In genomic region chr17:29576214-29577008, GRCh38 we compare ENCODE assay signal across 16 cellular contexts. TPM values are rescaled to one million over a fixed set of nuclear protein-coding genes. Genes with fewer than 3 reads are reported as not detected.
DNase-seq lines count a peak whose midpoint lies in the region; ATAC-seq, FAIRE-seq and TF ChIP-seq lines count a peak whose summit lies in the region.
"Had no signal": no experiment of that assay in that cellular context is flagged by ENCODE, and none has a peak within 500 bp of the region (broad histone marks: within the 10 kb centered on the region; RNA-seq: fewer than 3 reads in every experiment).

No MANE protein-coding gene starts in this region.

- POLR2A ChIA-PET in RWPE1 (lab: Yijun Ruan, JAX; ENCODE audit: low non-redundant PET), result no interaction called here
- POLR2A ChIA-PET in HepG2 (lab: Yijun Ruan, JAX), result no interaction called here

- H3K4me1 ChIP-seq in HepG2 (ENCODE audit: insufficient read depth, low read length), result peaks cover 23% of the 10 kb centered on the region

- H3K4me3 ChIP-seq in HepG2 (replicated peaks in 1 of 3; ENCODE audit: insufficient read depth in 1 of 3, low read depth in 2 of 3, low read length in 3 of 3), result no peak overlapping the region
- H3K4me3 ChIP-seq: body of pancreas, mucosa of descending colon, neural progenitor cell, upper lobe of right lung had no signal

- no TSS peak for BruUV-seq in HepG2 (replicated peaks; lab: Mats Ljungman, UMichigan)

- DNase-seq in RWPE1 (ENCODE audit: low spot score) (no peak), HepG2 (ENCODE audit: low spot score) (no peak)
- DNase-seq: AML-193; COR-L47; KBM-7; NCI-H1694; SHP77 treated with DMSO at 0.1 percent for 48 hours; stimulated activated CD4-positive, alpha-beta T cell treated with anti-CD3 and anti-CD28 coated beads, Interleukin-4, amount 100 ng/mL, for 4 hours had no signal

- no peak for FAIRE-seq in HepG2 (lab: Jason Lieb, UNC)
- FAIRE-seq: colon, endometrium, TTC549 had no signal

- no peaks in the 10 kb centered on the region for H3K9me3 ChIP-seq in HepG2 (ENCODE audit: low read length)
- H3K9me3 ChIP-seq: body of pancreas, mucosa of descending colon, upper lobe of right lung had no signal

- no peak overlapping the region for H3K4me2 ChIP-seq in HepG2 (ENCODE audit: low read depth, low read length)
- H3K4me2 ChIP-seq: neural progenitor cell had no signal

- no peaks in the 10 kb centered on the region for H3K27me3 ChIP-seq in HepG2 (ENCODE audit: control insufficient read depth in 1 of 2, insufficient read depth in 2 of 2, low read length in 2 of 2)
- H3K27me3 ChIP-seq: body of pancreas, neural progenitor cell, upper lobe of right lung had no signal

- CTCF ChIA-PET in RWPE1 (lab: Yijun Ruan, JAX), result interaction anchor here (0.6 to 2.0 kb wide), 4 partner anchors 15 to 510 kb away, joined by 3 to 8 read pairs (median 6); no protein-coding TSS in a partner anchor
- CTCF ChIA-PET in HepG2 (lab: Yijun Ruan, JAX; ENCODE audit: low intra/inter-chr PET ratio, low total read pairs), result no interaction called here

- no peak overlapping the region for H3K9ac ChIP-seq in HepG2 (ENCODE audit: insufficient read depth, low read depth, low read length)
- H3K9ac ChIP-seq: neural progenitor cell had no signal

- TF ChIP-seq POLR2A in HepG2 (IDR thresholded peaks at IDR 0.05; ENCODE audit: insufficient read depth in 1 of 2, low read depth in 2 of 2, low read length in 2 of 2), result no peak

- TF ChIP-seq CTCF in RWPE1 (conservative IDR thresholded peaks at IDR 0.05; ENCODE audit: low read depth) (no peak), HepG2 (CRISPR knock-in tag; IDR thresholded peaks at IDR 0.05) (no peak)

- 95% methylated on average over 25 of the region's 37 CpGs for WGBS in HepG2 (ENCODE audit: low lambda C conversion rate)

- ATAC-seq in HepG2 (no peak), HG03097 (IDR thresholded peaks at IDR 0.05; ENCODE audit: low FRiP score, unreplicated experiment) (no peak)
- ATAC-seq: body of pancreas, mucosa of descending colon, upper lobe of right lung had no signal

- no peaks in the 10 kb centered on the region for H4K20me1 ChIP-seq in HepG2 (ENCODE audit: insufficient read depth, low read length)

- no peak for TF ChIP-seq EP300 in HepG2 (IDR thresholded peaks at IDR 0.05; ENCODE audit: low read depth in 2 of 2, low read length in 2 of 2)
- no peak for TF ChIP-seq EP300 in HepG2 (CRISPR knock-in tag; IDR thresholded peaks at IDR 0.05; ENCODE audit: borderline replicate concordance)

- H3K79me2 ChIP-seq in HepG2 (ENCODE audit: insufficient read depth, low read length), result no peaks in the 10 kb centered on the region

- TF ChIP-seq RAD21 in HepG2 (CRISPR knock-in tag; IDR thresholded peaks at IDR 0.05), result no peak

- H3K27ac ChIP-seq in RWPE1 (peak overlapping the region; percentile 99), HepG2 (ENCODE audit: extremely low read length, insufficient read depth, low read length) (no peak overlapping the region)
- H3K27ac ChIP-seq: body of pancreas, neural progenitor cell, upper lobe of right lung had no signal

- H3K36me3 ChIP-seq in HepG2 (replicated peaks in 1 of 2; ENCODE audit: control insufficient read depth in 1 of 2, insufficient read depth in 2 of 2, low read length in 2 of 2), result peaks cover 5 to 17% of the 10 kb centered on the region in 2 experiments; a peak in 4 of 5 replicates
- H3K36me3 ChIP-seq: neural progenitor cell had no signal

- in situ Hi-C loops in HepG2 (cut with HindIII; ENCODE audit: extremely low pct_ligation_motif_present, low pct_unique_long_range_greater_than_20kb), result no loop called here

- no peak overlapping the region for H2AFZ ChIP-seq in HepG2 (ENCODE audit: low read length)
- H2AFZ ChIP-seq: neural progenitor cell had no signal

- intact Hi-C loops in HepG2 (cut with micrococcal nuclease; ENCODE audit: unreplicated experiment), result no loop called here

RNA-seq across cellular contexts. Expression of gene TP53I13, which starts 7.9 kb away (rescaled TPM):
- total RNA-seq in HepG2 (2016; rRNA removed; fragmentation: Illumina TruSeq; extraction: Trizol), result 9.9 and 25.7 TPM in 2 replicates
- 17.6 and 23.7 TPM in 2 replicates for total RNA-seq in HepG2 (2016; cell fraction: cytosol; rRNA removed; fragmentation: Illumina TruSeq; extraction: Trizol; ENCODE audit: low read depth)
- total RNA-seq in HepG2 (2016; cell fraction: insoluble cytoplasmic fraction; rRNA removed; fragmentation: Illumina TruSeq; extraction: Trizol), result 9.5 and 27.0 TPM in 2 replicates
- 15.6 and 16.0 TPM in 2 replicates for total RNA-seq in HepG2 (2016; cell fraction: membrane; rRNA removed; fragmentation: Illumina TruSeq; extraction: Trizol)
- 23.1 and 26.1 TPM in 2 replicates for total RNA-seq in HepG2 (2016; cell fraction: nucleus; rRNA removed; fragmentation: Illumina TruSeq; extraction: Trizol)
- 16.9 and 29.2 TPM in 2 replicates for polyA plus RNA-seq in HepG2 (2011; rRNA removed)
- 15.5 and 31.8 TPM in 2 replicates for polyA plus RNA-seq in HepG2 (2011; cell fraction: cytosol; rRNA removed)
- polyA plus RNA-seq in HepG2 (2011; cell fraction: nucleus; rRNA removed), result 136 and 174 TPM in 2 replicates
- 12.7 and 18.1 TPM in 2 replicates for polyA plus RNA-seq in HepG2 (2012)
- polyA plus RNA-seq in HepG2 (2016; cell fraction: cytosol; fragmentation: Illumina TruSeq; extraction: Trizol; ENCODE audit: low read depth), result 9.2 and 10.2 TPM in 2 replicates
- 8.5 and 9.5 TPM in 2 replicates for polyA plus RNA-seq in HepG2 (2016; cell fraction: insoluble cytoplasmic fraction; fragmentation: Illumina TruSeq; extraction: Trizol; ENCODE audit: low read depth)
- 10.4 and 10.9 TPM in 2 replicates for polyA plus RNA-seq in HepG2 (2016; cell fraction: membrane; fragmentation: Illumina TruSeq; extraction: Trizol; ENCODE audit: low read depth)
- 51.8 and 59.8 TPM in 2 replicates for polyA plus RNA-seq in HepG2 (2016; cell fraction: nucleus; fragmentation: Illumina TruSeq; extraction: Trizol; ENCODE audit: insufficient read depth, low read depth)
- 25.1 and 43.5 TPM in 2 replicates for polyA minus RNA-seq in HepG2 (2011; rRNA and poly(A)+ RNA removed; ENCODE audit: low replicate concordance)
- polyA minus RNA-seq in HepG2 (2011; cell fraction: cytosol; rRNA and poly(A)+ RNA removed), result 18.8 and 20.0 TPM in 2 replicates
- 16.1 and 22.5 TPM in 2 replicates for polyA minus RNA-seq in HepG2 (2011; cell fraction: nucleus; rRNA and poly(A)+ RNA removed)

RNA-seq across cellular contexts. Expression of gene ABHD15, which starts 9.6 kb away (rescaled TPM):
- total RNA-seq in HepG2 (2016; rRNA removed; fragmentation: Illumina TruSeq; extraction: Trizol), result 4.8 and 7.7 TPM in 2 replicates
- 0.44 and 0.91 TPM in 2 replicates for total RNA-seq in HepG2 (2016; cell fraction: cytosol; rRNA removed; fragmentation: Illumina TruSeq; extraction: Trizol; ENCODE audit: low read depth)
- total RNA-seq in HepG2 (2016; cell fraction: insoluble cytoplasmic fraction; rRNA removed; fragmentation: Illumina TruSeq; extraction: Trizol), result 5.0 and 7.3 TPM in 2 replicates
- total RNA-seq in HepG2 (2016; cell fraction: membrane; rRNA removed; fragmentation: Illumina TruSeq; extraction: Trizol), result 3.2 and 3.6 TPM in 2 replicates
- total RNA-seq in HepG2 (2016; cell fraction: nucleus; rRNA removed; fragmentation: Illumina TruSeq; extraction: Trizol), result 6.6 and 6.7 TPM in 2 replicates
- polyA plus RNA-seq in HepG2 (2011; rRNA removed), result 2.4 and 2.9 TPM in 2 replicates
- 2.6 and 2.7 TPM in 2 replicates for polyA plus RNA-seq in HepG2 (2011; cell fraction: cytosol; rRNA removed)
- 2.3 and 2.7 TPM in 2 replicates for polyA plus RNA-seq in HepG2 (2011; cell fraction: nucleus; rRNA removed)
- 2.3 and 2.8 TPM in 2 replicates for polyA plus RNA-seq in HepG2 (2012)
- 0.60 and 0.61 TPM in 2 replicates for polyA plus RNA-seq in HepG2 (2016; cell fraction: cytosol; fragmentation: Illumina TruSeq; extraction: Trizol; ENCODE audit: low read depth)
- polyA plus RNA-seq in HepG2 (2016; cell fraction: insoluble cytoplasmic fraction; fragmentation: Illumina TruSeq; extraction: Trizol; ENCODE audit: low read depth), result 4.7 and 5.2 TPM in 2 replicates
- polyA plus RNA-seq in HepG2 (2016; cell fraction: membrane; fragmentation: Illumina TruSeq; extraction: Trizol; ENCODE audit: low read depth), result 1.9 and 2.1 TPM in 2 replicates
- 8.6 and 9.0 TPM in 2 replicates for polyA plus RNA-seq in HepG2 (2016; cell fraction: nucleus; fragmentation: Illumina TruSeq; extraction: Trizol; ENCODE audit: insufficient read depth, low read depth)
- polyA minus RNA-seq in HepG2 (2011; rRNA and poly(A)+ RNA removed; ENCODE audit: low replicate concordance), result 9.2 and 15.6 TPM in 2 replicates
- 2.6 and 3.4 TPM in 2 replicates for polyA minus RNA-seq in HepG2 (2011; cell fraction: cytosol; rRNA and poly(A)+ RNA removed)
- 3.6 and 5.5 TPM in 2 replicates for polyA minus RNA-seq in HepG2 (2011; cell fraction: nucleus; rRNA and poly(A)+ RNA removed)

RNA-seq across cellular contexts. Expression of gene GIT1, which starts 13.0 kb away (rescaled TPM):
- 12.9 and 14.2 TPM in 2 replicates for total RNA-seq in HepG2 (2016; rRNA removed; fragmentation: Illumina TruSeq; extraction: Trizol)
- 6.7 and 9.1 TPM in 2 replicates for total RNA-seq in HepG2 (2016; cell fraction: cytosol; rRNA removed; fragmentation: Illumina TruSeq; extraction: Trizol; ENCODE audit: low read depth)
- total RNA-seq in HepG2 (2016; cell fraction: insoluble cytoplasmic fraction; rRNA removed; fragmentation: Illumina TruSeq; extraction: Trizol), result 11.3 and 13.5 TPM in 2 replicates
- 23.5 and 27.1 TPM in 2 replicates for total RNA-seq in HepG2 (2016; cell fraction: membrane; rRNA removed; fragmentation: Illumina TruSeq; extraction: Trizol)
- total RNA-seq in HepG2 (2016; cell fraction: nucleus; rRNA removed; fragmentation: Illumina TruSeq; extraction: Trizol), result 11.7 and 17.3 TPM in 2 replicates
- polyA plus RNA-seq in HepG2 (2011; rRNA removed), result 30.8 and 31.5 TPM in 2 replicates
- polyA plus RNA-seq in HepG2 (2011; cell fraction: cytosol; rRNA removed), result 17.1 and 24.2 TPM in 2 replicates
- 56.8 and 69.2 TPM in 2 replicates for polyA plus RNA-seq in HepG2 (2011; cell fraction: nucleus; rRNA removed)
- polyA plus RNA-seq in HepG2 (2012), result 15.9 and 22.4 TPM in 2 replicates
- 12.0 and 13.0 TPM in 2 replicates for polyA plus RNA-seq in HepG2 (2016; cell fraction: cytosol; fragmentation: Illumina TruSeq; extraction: Trizol; ENCODE audit: low read depth)
- 17.0 and 22.9 TPM in 2 replicates for polyA plus RNA-seq in HepG2 (2016; cell fraction: insoluble cytoplasmic fraction; fragmentation: Illumina TruSeq; extraction: Trizol; ENCODE audit: low read depth)
- polyA plus RNA-seq in HepG2 (2016; cell fraction: membrane; fragmentation: Illumina TruSeq; extraction: Trizol; ENCODE audit: low read depth), result 26.3 and 34.9 TPM in 2 replicates
- polyA plus RNA-seq in HepG2 (2016; cell fraction: nucleus; fragmentation: Illumina TruSeq; extraction: Trizol; ENCODE audit: insufficient read depth, low read depth), result 31.9 and 33.9 TPM in 2 replicates
- polyA minus RNA-seq in HepG2 (2011; rRNA and poly(A)+ RNA removed; ENCODE audit: low replicate concordance), result 51.4 and 110 TPM in 2 replicates
- 17.5 and 20.2 TPM in 2 replicates for polyA minus RNA-seq in HepG2 (2011; cell fraction: cytosol; rRNA and poly(A)+ RNA removed)
- 22.8 and 25.5 TPM in 2 replicates for polyA minus RNA-seq in HepG2 (2011; cell fraction: nucleus; rRNA and poly(A)+ RNA removed)

RNA-seq across cellular contexts. Expression of gene ANKRD13B, which starts 16.5 kb away (rescaled TPM):
- total RNA-seq in HepG2 (2016; rRNA removed; fragmentation: Illumina TruSeq; extraction: Trizol), result 1.6 and 1.7 TPM in 2 replicates
- 0.71 and 0.79 TPM in 2 replicates for total RNA-seq in HepG2 (2016; cell fraction: cytosol; rRNA removed; fragmentation: Illumina TruSeq; extraction: Trizol; ENCODE audit: low read depth)
- 0.76 and 1.6 TPM in 2 replicates for total RNA-seq in HepG2 (2016; cell fraction: insoluble cytoplasmic fraction; rRNA removed; fragmentation: Illumina TruSeq; extraction: Trizol)
- 1.5 and 1.9 TPM in 2 replicates for total RNA-seq in HepG2 (2016; cell fraction: membrane; rRNA removed; fragmentation: Illumina TruSeq; extraction: Trizol)
- 2.0 and 2.4 TPM in 2 replicates for total RNA-seq in HepG2 (2016; cell fraction: nucleus; rRNA removed; fragmentation: Illumina TruSeq; extraction: Trizol)
- polyA plus RNA-seq in HepG2 (2011; rRNA removed), result 1.8 and 2.2 TPM in 2 replicates
- polyA plus RNA-seq in HepG2 (2011; cell fraction: cytosol; rRNA removed), result 0.83 and 1.4 TPM in 2 replicates
- 9.9 and 14.7 TPM in 2 replicates for polyA plus RNA-seq in HepG2 (2011; cell fraction: nucleus; rRNA removed)
- polyA plus RNA-seq in HepG2 (2012), result 1.2 and 2.1 TPM in 2 replicates
- polyA plus RNA-seq in HepG2 (2016; cell fraction: cytosol; fragmentation: Illumina TruSeq; extraction: Trizol; ENCODE audit: low read depth), result 0.67 and 0.84 TPM in 2 replicates
- polyA plus RNA-seq in HepG2 (2016; cell fraction: insoluble cytoplasmic fraction; fragmentation: Illumina TruSeq; extraction: Trizol; ENCODE audit: low read depth), result 1.7 and 2.2 TPM in 2 replicates
- polyA plus RNA-seq in HepG2 (2016; cell fraction: membrane; fragmentation: Illumina TruSeq; extraction: Trizol; ENCODE audit: low read depth), result 1.7 and 1.9 TPM in 2 replicates
- polyA plus RNA-seq in HepG2 (2016; cell fraction: nucleus; fragmentation: Illumina TruSeq; extraction: Trizol; ENCODE audit: insufficient read depth, low read depth), result 6.1 and 8.4 TPM in 2 replicates
- polyA minus RNA-seq in HepG2 (2011; rRNA and poly(A)+ RNA removed; ENCODE audit: low replicate concordance), result 3.0 and 21.2 TPM in 2 replicates
- polyA minus RNA-seq in HepG2 (2011; cell fraction: cytosol; rRNA and poly(A)+ RNA removed), result 1.5 and 1.8 TPM in 2 replicates
- 0.75 and 1.8 TPM in 2 replicates for polyA minus RNA-seq in HepG2 (2011; cell fraction: nucleus; rRNA and poly(A)+ RNA removed)

RNA-seq across cellular contexts. Expression of gene CORO6, which starts 46.3 kb away (rescaled TPM):
- total RNA-seq in HepG2 (2016; rRNA removed; fragmentation: Illumina TruSeq; extraction: Trizol), result 0.42 TPM in 1 of 2 replicates, not detected in the other
- total RNA-seq in HepG2 (2016; cell fraction: cytosol; rRNA removed; fragmentation: Illumina TruSeq; extraction: Trizol; ENCODE audit: low read depth), result 0.10 TPM in 1 of 2 replicates, not detected in the other
- total RNA-seq in HepG2 (2016; cell fraction: insoluble cytoplasmic fraction; rRNA removed; fragmentation: Illumina TruSeq; extraction: Trizol), result 0.15 and 0.39 TPM in 2 replicates
- total RNA-seq in HepG2 (2016; cell fraction: membrane; rRNA removed; fragmentation: Illumina TruSeq; extraction: Trizol), result 0.14 TPM in 1 of 2 replicates, not detected in the other
- 0.38 and 0.71 TPM in 2 replicates for total RNA-seq in HepG2 (2016; cell fraction: nucleus; rRNA removed; fragmentation: Illumina TruSeq; extraction: Trizol)
- 0.82 and 1.2 TPM in 2 replicates for polyA plus RNA-seq in HepG2 (2011; rRNA removed)
- 0.20 and 0.22 TPM in 2 replicates for polyA plus RNA-seq in HepG2 (2011; cell fraction: cytosol; rRNA removed)
- polyA plus RNA-seq in HepG2 (2011; cell fraction: nucleus; rRNA removed), result 10.2 and 12.8 TPM in 2 replicates
- 0.16 and 0.25 TPM in 2 replicates for polyA plus RNA-seq in HepG2 (2012)
- polyA plus RNA-seq in HepG2 (2016; cell fraction: cytosol; fragmentation: Illumina TruSeq; extraction: Trizol; ENCODE audit: low read depth), result 0.12 TPM in 1 of 2 replicates, not detected in the other
- 0.20 TPM in 1 of 2 replicates, not detected in the other for polyA plus RNA-seq in HepG2 (2016; cell fraction: insoluble cytoplasmic fraction; fragmentation: Illumina TruSeq; extraction: Trizol; ENCODE audit: low read depth)
- polyA plus RNA-seq in HepG2 (2016; cell fraction: membrane; fragmentation: Illumina TruSeq; extraction: Trizol; ENCODE audit: low read depth), result not detected in 2 replicates
- 0.96 and 2.4 TPM in 2 replicates for polyA plus RNA-seq in HepG2 (2016; cell fraction: nucleus; fragmentation: Illumina TruSeq; extraction: Trizol; ENCODE audit: insufficient read depth, low read depth)
- polyA minus RNA-seq in HepG2 (2011; rRNA and poly(A)+ RNA removed; ENCODE audit: low replicate concordance), result 4.6 TPM in 1 of 2 replicates, not detected in the other
- polyA minus RNA-seq in HepG2 (2011; cell fraction: cytosol; rRNA and poly(A)+ RNA removed), result not detected in 2 replicates
- polyA minus RNA-seq in HepG2 (2011; cell fraction: nucleus; rRNA and poly(A)+ RNA removed), result 0.50 and 0.52 TPM in 2 replicates
